In genomic region chr6:129920103-129920798, GRCh38 we compare ENCODE assay signal across 22 cellular contexts. TPM values are rescaled to one million over a fixed set of nuclear protein-coding genes. Genes with fewer than 3 reads are reported as not detected.
DNase-seq lines count a peak whose midpoint lies in the region; ATAC-seq and TF ChIP-seq lines count a peak whose summit lies in the region.
"Had no signal": no experiment of that assay in that cellular context is flagged by ENCODE, and none has a peak within 500 bp of the region (broad histone marks: within the 10 kb centered on the region; RNA-seq: fewer than 3 reads in every experiment).

No MANE protein-coding gene starts in this region.

- peak; percentile 77 for DNase-seq in EH (ENCODE audit: low read depth)
- peak; percentile 2 for DNase-seq in PC-3
- DNase-seq in cardiac fibroblast (ENCODE audit: low read depth in 2 of 2), result peak; percentile 15 to 65
- peak in 1 of 3 donors; percentile 14 for DNase-seq in mucosa of descending colon
- DNase-seq in transverse colon, result no peak
- no peak for DNase-seq in NCI-H526 treated with DMSO at 0.1 percent for 48 hours (lab: John Stamatoyannopoulos, UW)
- DNase-seq in RWPE1 (ENCODE audit: low spot score), result no peak
- DNase-seq: activated CD4-positive, alpha-beta T cell treated with anti-CD3 and anti-CD28 coated beads, Interleukin-2, amount 50 U/mL, for 4 hours; activated naive CD8-positive, alpha-beta T cell treated with anti-CD3 and anti-CD28 coated beads, Interleukin-2, amount 10 ng/mL, durations not matched to agents 7 days and 5 days; activated T-cell treated with anti-CD3 and anti-CD28 coated beads, Interleukin-2, amount 50 U/mL, for 4 hours; Calu3; effector memory CD4-positive, alpha-beta T cell; left ventricle myocardium inferior; NCI-H1092 treated with DMSO at 0.1 percent for 48 hours; NCI-H2107; NCI-H748 treated with DMSO at 0.1 percent for 48 hours; ovary; sigmoid colon; stimulated activated CD4-positive, alpha-beta T cell treated with anti-CD3 and anti-CD28 coated beads, Interleukin-4, amount 100 ng/mL, for 1 hour had no signal

- in situ Hi-C loops in transverse colon (cut with MboI; ENCODE audit: low pct_ligation_motif_present in 1 of 4, low pct_unique_long_range_greater_than_20kb in 1 of 4, low sequenced_read_pairs in 3 of 4), result no loop called here

- intact Hi-C loops in PC-3 (cut with micrococcal nuclease), result no loop called here
- intact Hi-C loops in mucosa of descending colon (cut with DNase I, micrococcal nuclease), result no loop called here
- intact Hi-C loops in transverse colon (cut with DNase I; ENCODE audit: low total_unique reads), result no loop called here

- H3K9me2 ChIP-seq in PC-3 (replicated peaks; ENCODE audit: low read length), result no peaks in the 10 kb centered on the region

- H3K36me3 ChIP-seq in PC-3 (ENCODE audit: low read depth, low read length) (no peaks in the 10 kb centered on the region), mucosa of descending colon (ENCODE audit: low read depth) (no peaks in the 10 kb centered on the region), transverse colon (no peaks in the 10 kb centered on the region)
- H3K36me3 ChIP-seq: left ventricle myocardium inferior, ovary, sigmoid colon had no signal

- no peak overlapping the region for H2AFZ ChIP-seq in PC-3 (ENCODE audit: low read length)

- H3K4me2 ChIP-seq in PC-3 (ENCODE audit: low read length), result no peak overlapping the region

- H3K9me3 ChIP-seq in PC-3 (ENCODE audit: low read length), result no peaks in the 10 kb centered on the region
- H3K9me3 ChIP-seq in mucosa of descending colon, result no peaks in the 10 kb centered on the region
- H3K9me3 ChIP-seq in transverse colon, result no peaks in the 10 kb centered on the region
- H3K9me3 ChIP-seq: left ventricle myocardium inferior, ovary, sigmoid colon had no signal

- H3K79me2 ChIP-seq in PC-3 (ENCODE audit: low read length), result no peaks in the 10 kb centered on the region

- no peak for TF ChIP-seq POLR2A in transverse colon (IDR thresholded peaks at IDR 0.05)

- H3K27ac ChIP-seq in PC-3 (ENCODE audit: low read length) (no peak overlapping the region), transverse colon (peak overlapping the region in 1 of 4 donors; percentile 7), RWPE1 (no peak overlapping the region)
- H3K27ac ChIP-seq: left ventricle myocardium inferior, ovary, sigmoid colon had no signal

- H4K20me1 ChIP-seq in PC-3 (ENCODE audit: low read length), result no peaks in the 10 kb centered on the region

- no peak overlapping the region for H3K9ac ChIP-seq in PC-3 (ENCODE audit: low read length)

- H3F3A ChIP-seq in PC-3 (ENCODE audit: low read length, unreplicated experiment), result no peaks in the 10 kb centered on the region

- no peak for TF ChIP-seq EP300 in transverse colon (IDR thresholded peaks at IDR 0.05; ENCODE audit: low read depth)

- POLR2A ChIA-PET in PC-3 (lab: Charles Lee; ENCODE audit: unreplicated experiment) (no interaction called here), RWPE1 (lab: Yijun Ruan, JAX; ENCODE audit: low non-redundant PET) (no interaction called here)

- 49 to 69% methylated on average over 6 to 7 of the region's 7 CpGs for WGBS in transverse colon (ENCODE audit: low coverage in 1 of 2), 2 donors

- H3K4me3 ChIP-seq in PC-3 (ENCODE audit: low read length), result no peak overlapping the region
- H3K4me3 ChIP-seq in cardiac fibroblast (replicated peaks in 1 of 2; ENCODE audit: low read depth in 2 of 2, low read length in 2 of 2), result no peak overlapping the region
- no peak overlapping the region for H3K4me3 ChIP-seq in mucosa of descending colon
- H3K4me3 ChIP-seq in transverse colon, result no peak overlapping the region
- H3K4me3 ChIP-seq: GM12878, left ventricle myocardium inferior, ovary, sigmoid colon had no signal

- H3K4me1 ChIP-seq in PC-3 (ENCODE audit: insufficient read depth, low read length) (no peaks in the 10 kb centered on the region), mucosa of descending colon (ENCODE audit: low read depth) (peaks cover 4% of the 10 kb centered on the region), transverse colon (peaks cover 0 to 11% (median 5%) of the 10 kb centered on the region in 4 donors)
- H3K4me1 ChIP-seq: left ventricle myocardium inferior, sigmoid colon had no signal

- no peak for TF ChIP-seq CTCF in PC-3 (conservative IDR thresholded peaks at IDR 0.05; ENCODE audit: low read depth, low read length)
- no peak for TF ChIP-seq CTCF in cardiac fibroblast (IDR thresholded peaks at IDR 0.05; ENCODE audit: low read depth, low read length)
- no peak for TF ChIP-seq CTCF in mucosa of descending colon (IDR thresholded peaks at IDR 0.05)
- TF ChIP-seq CTCF in transverse colon (IDR thresholded peaks at IDR 0.05), result no peak
- no peak for TF ChIP-seq CTCF in RWPE1 (conservative IDR thresholded peaks at IDR 0.05; ENCODE audit: low read depth)

- ATAC-seq in PC-3, result no peak
- peak; percentile 94 for ATAC-seq in mucosa of descending colon
- ATAC-seq in HG02970 (IDR thresholded peaks at IDR 0.05; ENCODE audit: low FRiP score, unreplicated experiment), result no peak
- ATAC-seq: activated T-cell treated with anti-CD3 and anti-CD28 coated beads, Interleukin-2, amount 50 U/mL, for 4 hours had no signal

- CTCF ChIA-PET in PC-3 (lab: Charles Lee), result no interaction called here
- CTCF ChIA-PET in RWPE1 (lab: Yijun Ruan, JAX), result interaction anchor here (0.6 kb wide), 1 partner anchor 226 kb away, joined by 5 read pairs; no protein-coding TSS in a partner anchor

- H3K27me3 ChIP-seq in PC-3 (ENCODE audit: low read length) (no peaks in the 10 kb centered on the region), transverse colon (no peaks in the 10 kb centered on the region)
- H3K27me3 ChIP-seq: ovary, sigmoid colon had no signal

- BruUV-seq in PC-3 (replicated peaks; lab: Mats Ljungman, UMichigan), result no TSS peak

RNA-seq across cellular contexts. Expression of gene TMEM244, which starts 59.1 kb away (rescaled TPM):
- total RNA-seq in PC-3 (2014; rRNA removed) (not detected in 2 replicates), mucosa of descending colon (not detected), transverse colon (not detected)
- total RNA-seq: activated T-cell treated with anti-CD3 and anti-CD28 coated beads, Interleukin-2, amount 50 U/mL, for 4 hours; Calu3; GM12878; left ventricle myocardium inferior; ovary; sigmoid colon; subcutaneous adipose tissue had no signal

Comparison
In these comparisons a context has a peak if more than half of its experiments do, and no peak if none do; other contexts are left out.
1. DNase-seq: peak in EH (single experiment), PC-3 (single experiment) and cardiac fibroblast (2 of 2); none in transverse colon (single experiment), NCI-H526 treated with DMSO at 0.1 percent for 48 hours (single experiment) and RWPE1 (single experiment).